In genomic region chr18:26547302-26548143, GRCh38 we compare ENCODE assay signal across 8 cellular contexts. TPM values are rescaled to one million over a fixed set of nuclear protein-coding genes. Genes with fewer than 3 reads are reported as not detected.
DNase-seq lines count a peak whose midpoint lies in the region; ATAC-seq and TF ChIP-seq lines count a peak whose summit lies in the region.

No MANE protein-coding gene starts in this region.

- ATAC-seq in HG03103 (IDR thresholded peaks at IDR 0.05; ENCODE audit: low read depth, unreplicated experiment), result peak; percentile 57

- no peak for TF ChIP-seq CTCF in WERI-Rb-1 (IDR thresholded peaks at IDR 0.05; ENCODE audit: low read depth, low read length)

- H3K36me3 ChIP-seq in WERI-Rb-1, result peaks cover 10% of the 10 kb centered on the region

- H3K27me3 ChIP-seq in WERI-Rb-1 (ENCODE audit: insufficient read depth, low read depth, severe bottlenecking), result no peaks in the 10 kb centered on the region

- H3K4me3 ChIP-seq in WERI-Rb-1 (ENCODE audit: low read depth, low read length), result peak overlapping the region; percentile 65

- no peaks in the 10 kb centered on the region for H3K9me3 ChIP-seq in WERI-Rb-1 (ENCODE audit: severe bottlenecking)

- DNase-seq in DMS79 treated with DMSO at 0.1 percent for 48 hours (lab: John Stamatoyannopoulos, UW), result peak; percentile 44
- DNase-seq in DMS79 (lab: John Stamatoyannopoulos, UW), result no peak
- no peak for DNase-seq in WERI-Rb-1
- DNase-seq in cerebellum (ENCODE audit: low spot score), result peak; percentile 77
- peak; percentile 69 for DNase-seq in kidney glomerular epithelial cell (lab: John Stamatoyannopoulos, UW)
- peak; percentile 37 to 48 (median 40) for DNase-seq in stimulated activated CD4-positive, alpha-beta T cell treated with anti-CD3 and anti-CD28 coated beads, Interleukin-12 subunit alpha, Interleukin-12 subunit beta, amount 100 ng/mL, for 48 hours (ENCODE audit: low read depth in 2 of 3, low spot score in 1 of 3)
- no peak for DNase-seq in NCI-H69 (lab: John Stamatoyannopoulos, UW)

- no peak overlapping the region for H3K27ac ChIP-seq in WERI-Rb-1

RNA-seq across cellular contexts. Expression of gene KCTD1, which starts 0.8 kb away (rescaled TPM):
- total RNA-seq in cerebellum, result 43.4 TPM

Comparison
In these comparisons a context has a peak if more than half of its experiments do, and no peak if none do; other contexts are left out.
1. DNase-seq: peak in DMS79 treated with DMSO at 0.1 percent for 48 hours (single experiment), cerebellum (single experiment), kidney glomerular epithelial cell (single experiment) and stimulated activated CD4-positive, alpha-beta T cell treated with anti-CD3 and anti-CD28 coated beads, Interleukin-12 subunit alpha, Interleukin-12 subunit beta, amount 100 ng/mL, for 48 hours (3 of 3); none in DMS79 (single experiment), WERI-Rb-1 (single experiment) and NCI-H69 (single experiment).